Comparison of ENCODE assay signal across 24 cellular contexts in the genomic region with DNA sequence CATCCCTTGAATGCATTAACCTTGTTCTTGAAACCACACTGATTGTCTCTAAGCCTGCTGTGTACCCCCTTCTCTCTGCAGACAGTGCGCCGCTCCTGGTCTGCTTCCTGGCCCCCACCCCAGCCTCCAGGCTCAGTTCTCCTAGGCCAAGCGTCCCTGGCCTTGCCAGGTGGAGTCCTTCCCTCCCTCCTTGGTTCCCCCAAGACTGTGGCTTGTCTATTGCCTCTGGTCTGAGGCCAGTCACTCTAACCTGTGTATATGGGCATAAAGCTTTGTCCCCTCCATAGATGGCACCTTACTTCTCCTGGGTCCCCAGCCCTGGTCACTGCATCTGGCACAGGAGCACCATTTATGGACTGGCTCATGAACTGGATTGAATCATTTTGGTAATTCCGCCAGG.
"Had no signal": no experiment of that assay in that cellular context is flagged by ENCODE, and none has a peak within 500 bp of the region (broad histone marks: within the 10 kb centered on the region; RNA-seq: fewer than 3 reads in every experiment).

No MANE protein-coding gene starts in this region.

- H3K4me2 ChIP-seq: hepatocyte had no signal

- H3K27me3 ChIP-seq: dorsolateral prefrontal cortex, esophagus muscularis mucosa, foreskin keratinocyte, gastroesophageal sphincter, heart left ventricle, hepatocyte, sigmoid colon, testis, tibial artery, upper lobe of left lung had no signal

- ATAC-seq: foreskin keratinocyte, gastroesophageal sphincter, left lobe of liver, natural killer cell, psoas muscle, right cardiac atrium had no signal

- H2AFZ ChIP-seq: hepatocyte had no signal

- H3K27ac Mint-ChIP-seq: memory B cell, natural killer cell had no signal

- H3K27ac ChIP-seq: dorsolateral prefrontal cortex, epithelial cell of prostate, foreskin keratinocyte, heart left ventricle, hepatocyte, psoas muscle, sigmoid colon, testis, tibial artery, upper lobe of left lung had no signal

- H3K4me3 Mint-ChIP-seq: memory B cell, natural killer cell, neural crest cell had no signal

- H3K4me1 Mint-ChIP-seq: memory B cell, natural killer cell had no signal

- H3K4me3 ChIP-seq: dorsolateral prefrontal cortex, esophagus muscularis mucosa, gastroesophageal sphincter, heart left ventricle, hepatocyte, lung, psoas muscle, sigmoid colon, testis, tibial artery, upper lobe of left lung had no signal

- DNase-seq: cerebellar nuclear complex; dorsolateral prefrontal cortex; effector CD4-positive, alpha-beta T cell; foreskin keratinocyte; heart left ventricle; kidney; natural killer cell; psoas muscle; right cardiac atrium; sigmoid colon; stimulated activated CD4-positive, alpha-beta T cell treated with anti-CD3 and anti-CD28 coated beads, Interleukin-4, amount 100 ng/mL, for 4 hours; stimulated activated naive CD4-positive, alpha-beta T cell; substantia nigra; testis; tibial artery; upper lobe of left lung had no signal

- H3K36me3 ChIP-seq: esophagus muscularis mucosa, gastroesophageal sphincter, heart left ventricle, sigmoid colon, tibial artery, upper lobe of left lung had no signal

- H3K9me3 Mint-ChIP-seq: natural killer cell, neural crest cell had no signal

- H3K9me3 ChIP-seq: esophagus muscularis mucosa, gastroesophageal sphincter, heart left ventricle, psoas muscle, sigmoid colon, testis, tibial artery, upper lobe of left lung had no signal

- H3K36me3 Mint-ChIP-seq: memory B cell, natural killer cell had no signal

- H3K4me1 ChIP-seq: foreskin keratinocyte, sigmoid colon, testis had no signal
